In the genomic region with DNA sequence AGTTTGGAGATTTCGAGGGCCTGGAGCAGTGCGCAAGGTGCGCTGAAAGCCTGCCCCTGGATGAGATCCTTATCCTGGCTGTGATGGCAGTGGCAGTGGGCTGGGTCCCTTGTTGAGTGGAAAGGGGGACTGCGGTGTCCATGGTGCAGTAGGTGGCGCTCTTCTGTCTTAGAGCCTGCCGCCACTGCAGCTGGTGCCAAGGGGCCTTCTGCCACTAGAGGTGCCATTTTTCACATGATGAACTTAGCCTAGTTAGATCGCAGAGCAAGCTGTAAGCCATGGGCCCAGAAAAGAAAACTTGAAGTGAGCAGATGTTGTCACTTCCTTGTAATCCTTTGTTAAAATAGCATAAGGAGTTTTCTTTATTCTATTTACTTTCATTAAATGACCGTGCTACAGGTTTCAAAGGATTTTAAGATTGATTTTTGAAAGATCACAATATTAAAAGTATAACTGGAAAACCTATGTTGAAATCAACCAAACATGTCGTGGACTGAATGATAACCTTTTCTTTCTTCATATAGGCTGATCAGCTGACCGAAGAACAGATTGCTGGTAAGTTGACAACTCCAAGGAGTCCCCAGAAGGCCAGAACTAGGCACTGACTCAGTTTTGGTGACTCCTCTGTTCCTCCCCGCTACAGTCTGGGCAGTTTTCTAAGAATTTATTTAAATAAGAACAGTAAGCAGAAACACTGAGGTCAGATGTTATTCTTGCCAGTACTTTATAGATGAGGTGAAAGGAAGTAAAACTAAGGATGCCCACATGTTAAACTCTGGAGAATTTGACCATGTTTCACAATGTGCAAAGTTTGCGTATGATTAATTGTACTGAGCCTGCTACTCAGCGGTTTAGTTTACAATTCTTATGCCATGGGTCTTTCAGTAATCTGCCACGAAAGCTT, we compare ENCODE assay signal across 1 cellular context.
TF ChIP-seq lines count a peak whose summit lies in the region.

No MANE protein-coding gene starts in this region.

TF ChIP-seq in HepG2, 621 proteins besides CTCF, POLR2A, EP300 and RAD21 (continued from another document and continues in another):
- TF ChIP-seq PATZ1 (CRISPR knock-in tag; IDR thresholded peaks at IDR 0.05) (peak; percentile 71), CCAR2 (optimal IDR thresholded peaks at IDR 0.05; ENCODE audit: low read depth, low read length) (no peak), ZSCAN9 (CRISPR knock-in tag; IDR thresholded peaks at IDR 0.05; ENCODE audit: borderline replicate concordance) (no peak; the same call in 1 of the 2 replicates), SRSF4 (IDR thresholded peaks at IDR 0.05; ENCODE audit: low read depth, low read length, poor library complexity, severe bottlenecking) (no peak), KLF6 (CRISPR knock-in tag; IDR thresholded peaks at IDR 0.05) (no peak), HNF1A (IDR thresholded peaks at IDR 0.05; ENCODE audit: low read depth) (no peak), HNF1A (CRISPR knock-in tag; IDR thresholded peaks at IDR 0.05; ENCODE audit: borderline replicate concordance) (no peak), THAP11 (CRISPR knock-in tag; IDR thresholded peaks at IDR 0.05) (peak; percentile 67), NRL (CRISPR knock-in tag; IDR thresholded peaks at IDR 0.05; ENCODE audit: borderline replicate concordance) (0 out of 2 replicates have a peak, but pooled peaks have one; percentile 55), SNAPC5 (CRISPR knock-in tag; IDR thresholded peaks at IDR 0.05; ENCODE audit: borderline replicate concordance) (no peak), BRD4 (CRISPR knock-in tag; IDR thresholded peaks at IDR 0.05) (no peak), ZNF557 (CRISPR knock-in tag; IDR thresholded peaks at IDR 0.05) (no peak), ZFP82 (CRISPR knock-in tag; IDR thresholded peaks at IDR 0.05; ENCODE audit: borderline replicate concordance) (no peak), IRF1 (CRISPR knock-in tag; IDR thresholded peaks at IDR 0.05; ENCODE audit: low read depth) (no peak), ZNF143 (CRISPR knock-in tag; IDR thresholded peaks at IDR 0.05) (no peak), HNRNPH1 (optimal IDR thresholded peaks at IDR 0.05; ENCODE audit: low read depth, low read length) (no peak), CBFB (CRISPR knock-in tag; IDR thresholded peaks at IDR 0.05) (peak; percentile 65), ELF1 (CRISPR knock-in tag; IDR thresholded peaks at IDR 0.05) (0 out of 2 replicates have a peak, but pooled peaks have one; percentile 18), ZNF761 (CRISPR knock-in tag; conservative IDR thresholded peaks at IDR 0.05) (no peak), BORCS8-MEF2B (CRISPR knock-in tag; IDR thresholded peaks at IDR 0.05) (peak; percentile 57; the same call in 1 of the 2 replicates), ZBED4 (CRISPR knock-in tag; IDR thresholded peaks at IDR 0.05; ENCODE audit: borderline replicate concordance) (0 out of 2 replicates have a peak, but pooled peaks have one; percentile 40), DRAP1 (CRISPR knock-in tag; IDR thresholded peaks at IDR 0.05) (no peak), NFATC3 (CRISPR knock-in tag; IDR thresholded peaks at IDR 0.05) (no peak), ZNF558 (CRISPR knock-in tag; IDR thresholded peaks at IDR 0.05; ENCODE audit: borderline replicate concordance) (no peak), RARA (CRISPR knock-in tag; IDR thresholded peaks at IDR 0.05) (no peak), GRHL1 (CRISPR knock-in tag; conservative IDR thresholded peaks at IDR 0.05) (no peak), JUN (CRISPR knock-in tag; IDR thresholded peaks at IDR 0.05) (no peak), SMYD3 (CRISPR knock-in tag; IDR thresholded peaks at IDR 0.05) (no peak), MIXL1 (CRISPR knock-in tag; IDR thresholded peaks at IDR 0.05) (0 out of 2 replicates have a peak, but pooled peaks have one; percentile 39)
- TF ChIP-seq, protein P1, sequence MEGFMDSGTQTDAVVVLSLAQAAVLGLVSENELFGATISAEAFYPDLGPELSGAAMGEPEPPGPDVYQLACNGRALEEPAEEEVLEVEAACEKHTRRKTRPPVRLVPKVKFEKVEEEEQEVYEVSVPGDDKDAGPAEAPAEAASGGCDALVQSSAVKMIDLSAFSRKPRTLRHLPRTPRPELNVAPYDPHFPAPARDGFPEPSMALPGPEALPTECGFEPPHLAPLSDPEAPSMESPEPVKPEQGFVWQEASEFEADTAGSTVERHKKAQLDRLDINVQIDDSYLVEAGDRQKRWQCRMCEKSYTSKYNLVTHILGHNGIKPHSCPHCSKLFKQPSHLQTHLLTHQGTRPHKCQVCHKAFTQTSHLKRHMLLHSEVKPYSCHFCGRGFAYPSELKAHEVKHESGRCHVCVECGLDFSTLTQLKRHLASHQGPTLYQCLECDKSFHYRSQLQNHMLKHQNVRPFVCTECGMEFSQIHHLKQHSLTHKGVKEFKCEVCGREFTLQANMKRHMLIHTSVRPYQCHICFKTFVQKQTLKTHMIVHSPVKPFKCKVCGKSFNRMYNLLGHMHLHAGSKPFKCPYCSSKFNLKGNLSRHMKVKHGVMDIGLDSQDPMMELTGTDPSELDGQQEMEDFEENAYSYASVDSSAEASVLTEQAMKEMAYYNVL (CRISPR knock-in tag; IDR thresholded peaks at IDR 0.05; ENCODE audit: borderline replicate concordance), result no peak
